Comparison of ENCODE assay signal across 5 cellular contexts in the genomic region with DNA sequence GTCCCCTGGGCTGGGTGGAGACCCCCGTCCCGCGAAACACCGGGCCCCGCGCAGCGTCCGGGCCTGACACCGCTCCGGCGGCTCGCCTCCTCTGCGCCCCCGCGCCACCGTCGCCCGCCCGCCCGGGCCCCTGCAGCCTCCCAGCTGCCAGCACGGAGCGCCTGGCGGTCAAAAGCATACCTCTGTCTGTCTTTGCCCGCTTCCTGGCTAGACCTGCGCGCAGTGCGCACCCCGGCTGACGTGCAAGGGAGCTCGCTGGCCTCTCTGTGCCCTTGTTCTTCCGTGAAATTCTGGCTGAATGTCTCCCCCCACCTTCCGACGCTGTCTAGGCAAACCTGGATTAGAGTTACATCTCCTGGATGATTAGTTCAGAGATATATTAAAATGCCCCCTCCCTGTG. TPM values are rescaled to one million over a fixed set of nuclear protein-coding genes. Genes with fewer than 3 reads are reported as not detected.
"Had no signal": no experiment of that assay in that cellular context is flagged by ENCODE, and none has a peak within 500 bp of the region (broad histone marks: within the 10 kb centered on the region; RNA-seq: fewer than 3 reads in every experiment).

No MANE protein-coding gene starts in this region.

RNA-seq across cellular contexts. Expression of a gene that starts 1.9 kb away (rescaled TPM):
- total RNA-seq: HepG2, HT-29, HT1080, IMR-90, K562 had no signal
